ENCODE assay signal across 27 cellular contexts in the genomic region with DNA sequence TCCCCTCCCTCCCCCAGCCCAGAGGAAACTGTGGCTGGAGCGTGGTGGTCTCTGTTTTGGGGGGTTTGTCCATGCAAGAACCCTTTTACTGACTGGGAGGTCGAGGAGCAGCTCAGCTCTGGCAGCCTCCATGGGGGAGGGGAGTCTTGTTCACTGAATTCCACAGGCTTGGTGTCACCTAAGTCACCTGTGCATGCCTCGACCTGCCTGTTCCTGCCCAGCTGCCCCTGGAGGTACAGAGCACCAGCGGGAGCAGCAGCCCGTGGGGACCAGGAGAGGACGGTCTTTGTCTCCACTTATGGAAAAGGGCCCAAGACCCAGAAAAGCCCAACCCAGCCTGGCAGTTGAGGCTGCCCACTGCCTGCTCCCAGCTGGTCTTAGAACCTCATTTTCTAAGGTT.
DNase-seq lines count a peak whose midpoint lies in the region; ATAC-seq and TF ChIP-seq lines count a peak whose summit lies in the region.
"Had no signal": no experiment of that assay in that cellular context is flagged by ENCODE, and none has a peak within 500 bp of the region (broad histone marks: within the 10 kb centered on the region; RNA-seq: fewer than 3 reads in every experiment).

No MANE protein-coding gene starts in this region.

- WGBS in hepatocyte (ENCODE audit: low lambda C conversion rate, missing lambda C conversion rate) = 67% methylated on average over 6 of the region's 6 CpGs

- H4K20me1 ChIP-seq in hepatocyte (ENCODE audit: insufficient read depth, poor library complexity, severe bottlenecking) (no peaks in the 10 kb centered on the region), Karpas-422 (ENCODE audit: insufficient read depth, low read depth, low read length) (no peaks in the 10 kb centered on the region)

- H3K27me3 ChIP-seq in hepatocyte = no peaks in the 10 kb centered on the region
- no peaks in the 10 kb centered on the region for H3K27me3 ChIP-seq in upper lobe of right lung
- H3K27me3 ChIP-seq in Karpas-422 (ENCODE audit: low read length) = no peaks in the 10 kb centered on the region
- H3K27me3 ChIP-seq: dorsolateral prefrontal cortex had no signal

- H3K9me3 ChIP-seq in hepatocyte (ENCODE audit: low read depth) = no peaks in the 10 kb centered on the region
- no peaks in the 10 kb centered on the region for H3K9me3 ChIP-seq in upper lobe of right lung
- H3K9me3 ChIP-seq in Karpas-422 (ENCODE audit: low read length) = no peaks in the 10 kb centered on the region
- H3K9me3 ChIP-seq: A549 had no signal

- H3K79me2 ChIP-seq in hepatocyte = no peaks in the 10 kb centered on the region
- no peaks in the 10 kb centered on the region for H3K79me2 ChIP-seq in Karpas-422 (ENCODE audit: low read length)

- DNase-seq in NCI-H1417 (lab: John Stamatoyannopoulos, UW) (peak in 2 of 3 experiments; percentile 15 to 30), NCI-H1417 treated with DMSO at 0.1 percent for 48 hours (lab: John Stamatoyannopoulos, UW) (no peak), NCI-H526 treated with DMSO at 0.1 percent for 48 hours (lab: John Stamatoyannopoulos, UW) (peak; percentile 54), hepatocyte (ENCODE audit: low spot score) (peak; percentile 12), upper lobe of right lung (no peak), Karpas-422 (no peak), SKM-1 treated with dmso at 0.1 percent for 144 hours (lab: John Stamatoyannopoulos, UW; ENCODE audit: unreplicated experiment) (no peak), anterior cingulate cortex (lab: John Stamatoyannopoulos, UW) (no peak)
- DNase-seq: activated CD4-positive, alpha-beta T cell treated with anti-CD3 and anti-CD28 coated beads, Interleukin-2, amount 10 ng/mL, durations not matched to agents 24 days and 14 days; activated gamma-delta T cell treated with Interleukin-2 at 50 U/mL for 16 hours; activated naive CD8-positive, alpha-beta T cell treated with anti-CD3 and anti-CD28 coated beads, Interleukin-2, amount 50 U/mL, for 24 hours; activated T-cell treated with anti-CD3 and anti-CD28 coated beads, Interleukin-2, amount 50 U/mL, for 4 hours; AML-193; CD4-positive, alpha-beta memory T cell; dorsolateral prefrontal cortex; naive thymus-derived CD8-positive, alpha-beta T cell; NCI-H1694 treated with DMSO at 0.1 percent for 48 hours; NK-92 treated with Interleukin-12 subunit alpha and Interleukin-12 subunit beta, amount 100 ng/mL, for 24 hours; occipital lobe; SHP77; stimulated activated CD4-positive, alpha-beta T cell treated with anti-CD3 and anti-CD28 coated beads, Interleukin-15, amount 100 ng/mL, for 24 hours; stimulated activated naive CD4-positive, alpha-beta T cell; T-helper 9 cell had no signal

- H3K4me3 ChIP-seq in hepatocyte (no peak overlapping the region), upper lobe of right lung (no peak overlapping the region), Karpas-422 (ENCODE audit: low read length) (no peak overlapping the region)
- H3K4me3 ChIP-seq: A549, dorsolateral prefrontal cortex, PC-9 had no signal

- H3K4me1 ChIP-seq in hepatocyte (ENCODE audit: insufficient read depth) = no peaks in the 10 kb centered on the region
- no peaks in the 10 kb centered on the region for H3K4me1 ChIP-seq in upper lobe of right lung
- no peaks in the 10 kb centered on the region for H3K4me1 ChIP-seq in Karpas-422 (ENCODE audit: low read length)

- H3K9me2 ChIP-seq in hepatocyte (replicated peaks; ENCODE audit: insufficient read depth) (no peaks in the 10 kb centered on the region), Karpas-422 (replicated peaks; ENCODE audit: insufficient read depth, low read length) (no peaks in the 10 kb centered on the region)

- H3K9ac ChIP-seq in Karpas-422 (ENCODE audit: low read length) = no peak overlapping the region
- H3K9ac ChIP-seq: KMS-11 had no signal

- ATAC-seq in upper lobe of right lung = peak; percentile 36
- ATAC-seq: A549; activated naive CD8-positive, alpha-beta T cell treated with anti-CD3 and anti-CD28 coated beads, Interleukin-2, amount 50 U/mL, for 24 hours; activated T-cell treated with anti-CD3 and anti-CD28 coated beads, Interleukin-2, amount 50 U/mL, for 4 hours; naive thymus-derived CD8-positive, alpha-beta T cell had no signal

- H3K27ac ChIP-seq in hepatocyte = no peak overlapping the region
- H3K27ac ChIP-seq in upper lobe of right lung = no peak overlapping the region
- no peak overlapping the region for H3K27ac ChIP-seq in Karpas-422 (ENCODE audit: low read length)
- H3K27ac ChIP-seq: dorsolateral prefrontal cortex, HL-60, KMS-11, PC-9 had no signal

- H2AFZ ChIP-seq in hepatocyte (no peak overlapping the region), Karpas-422 (ENCODE audit: low read length) (no peak overlapping the region)
- H2AFZ ChIP-seq: PC-9 had no signal

- H3K4me2 ChIP-seq in hepatocyte = no peak overlapping the region
- H3K4me2 ChIP-seq in Karpas-422 (ENCODE audit: low read depth, low read length, poor library complexity, severe bottlenecking) = no peak overlapping the region
- H3K4me2 ChIP-seq: A549, KMS-11, PC-9 had no signal

- intact Hi-C loops in upper lobe of right lung (cut with DNase I) = no loop called here

- H3K36me3 ChIP-seq in hepatocyte (replicated peaks; ENCODE audit: insufficient read depth, low read depth) = no peaks in the 10 kb centered on the region
- H3K36me3 ChIP-seq in upper lobe of right lung = no peaks in the 10 kb centered on the region
- H3K36me3 ChIP-seq in Karpas-422 (ENCODE audit: insufficient read depth, low read length) = no peaks in the 10 kb centered on the region

- TF ChIP-seq CTCF in hepatocyte (IDR thresholded peaks at IDR 0.05; ENCODE audit: poor library complexity) (no peak), upper lobe of right lung (IDR thresholded peaks at IDR 0.05) (no peak)

Comparison
In these comparisons a context has a peak if more than half of its experiments do, and no peak if none do; other contexts are left out.
1. DNase-seq: peak in NCI-H1417 (2 of 3), NCI-H526 treated with DMSO at 0.1 percent for 48 hours (single experiment) and hepatocyte (single experiment); none in NCI-H1417 treated with DMSO at 0.1 percent for 48 hours (single experiment), upper lobe of right lung (single experiment), Karpas-422 (single experiment), SKM-1 treated with dmso at 0.1 percent for 144 hours (single experiment) and anterior cingulate cortex (0 of 58).